Comparison of ENCODE assay signal across 14 cellular contexts in genomic region chr14:22533057-22533704, GRCh38. TPM values are rescaled to one million over a fixed set of nuclear protein-coding genes. Genes with fewer than 3 reads are reported as not detected.
DNase-seq lines count a peak whose midpoint lies in the region; ATAC-seq and TF ChIP-seq lines count a peak whose summit lies in the region.
"Had no signal": no experiment of that assay in that cellular context is flagged by ENCODE, and none has a peak within 500 bp of the region (broad histone marks: within the 10 kb centered on the region; RNA-seq: fewer than 3 reads in every experiment).

No MANE protein-coding gene starts in this region.

- no peak for DNase-seq in GM06990 (ENCODE audit: extremely low read depth, insufficient read length)
- DNase-seq in T-cell: no peak
- no peak for DNase-seq in memory B cell (ENCODE audit: low spot score in 2 of 2)
- no peak for DNase-seq in stimulated activated CD4-positive, alpha-beta T cell treated with anti-CD3 and anti-CD28 coated beads, Interleukin-4, amount 100 ng/mL, for 4 hours
- DNase-seq in heart left ventricle: no peak
- no peak for DNase-seq in NCI-H2196 treated with DMSO at 0.1 percent for 48 hours (lab: John Stamatoyannopoulos, UW; ENCODE audit: unreplicated experiment)
- no peak for DNase-seq in erythroblast (lab: John Stamatoyannopoulos, UW)
- DNase-seq: kidney glomerular epithelial cell, PC-3, sigmoid colon, T1000, testis had no signal

- H3K4me1 Mint-ChIP-seq in T-cell (peaks cover 91 to 94% (median 93%) of the 10 kb centered on the region in 3 donors), memory B cell (peaks cover 49% of the 10 kb centered on the region)

- no peaks in the 10 kb centered on the region for H3K27me3 Mint-ChIP-seq in T-cell
- no peaks in the 10 kb centered on the region for H3K27me3 Mint-ChIP-seq in memory B cell

- H3K4me3 Mint-ChIP-seq in T-cell (peak overlapping the region; percentile 74 to 86 (median 85)), memory B cell (peak overlapping the region; percentile 78)
- H3K4me3 Mint-ChIP-seq: nephron had no signal

- H3K4me3 ChIP-seq in BLaER1 (0 out of 2 replicates have a peak overlapping the region, but pooled peaks have one; percentile 32), GM06990 (replicated peaks; ENCODE audit: low read depth, low read length) (peak overlapping the region; percentile 23), heart left ventricle (no peak overlapping the region)
- H3K4me3 ChIP-seq: sigmoid colon, testis had no signal

- CTCF ChIA-PET in T-cell (lab: Charles Lee): interaction anchor here in 1 of 2 donors (0.9 to 4.1 kb wide), 7 partner anchors 9 to 681 kb away, joined by 3 to 23 read pairs (median 5); no protein-coding TSS in a partner anchor

- H3K9me3 Mint-ChIP-seq in T-cell (no peaks in the 10 kb centered on the region), memory B cell (no peaks in the 10 kb centered on the region)
- H3K9me3 Mint-ChIP-seq: nephron had no signal

- no peak for ATAC-seq in T-cell (replicated peaks in 1 of 4)
- peak; percentile 26 for ATAC-seq in memory B cell (ENCODE audit: low read depth)
- no peak for ATAC-seq in heart left ventricle
- ATAC-seq: PC-3 had no signal

- H3K4me1 ChIP-seq in BLaER1: peaks cover 100% of the 10 kb centered on the region
- peaks cover 0 to 65% (median 18%) of the 10 kb centered on the region in 12 donors for H3K4me1 ChIP-seq in heart left ventricle

- intact Hi-C loops in heart left ventricle (cut with DNase I): loop anchor here in 1 of 10 donors (10.0 kb wide), 1 partner anchor 58 kb away; no protein-coding TSS in a partner anchor

- POLR2A ChIA-PET in T-cell (lab: Charles Lee): interaction anchor here (0.6 to 2.2 kb wide), 11 partner anchors 9 to 816 kb away, joined by 3 to 23 read pairs (median 5); no protein-coding TSS in a partner anchor

- H3K36me3 Mint-ChIP-seq in T-cell (peaks cover 83% of the 10 kb centered on the region), memory B cell (peaks cover 4% of the 10 kb centered on the region)

- H3K27ac Mint-ChIP-seq in T-cell (peak overlapping the region; percentile 93 to 99), memory B cell (peak overlapping the region; percentile 96)
- H3K27ac Mint-ChIP-seq: nephron had no signal

- 75 to 88% (median 82%) methylated on average over 2 of the region's 2 CpGs for WGBS in heart left ventricle, 4 donors

- H3K4me2 ChIP-seq in BLaER1: peak overlapping the region; percentile 73

- H3K9me3 ChIP-seq in BLaER1 (no peaks in the 10 kb centered on the region), heart left ventricle (no peaks in the 10 kb centered on the region)
- H3K9me3 ChIP-seq: sigmoid colon, testis had no signal

- H3K36me3 ChIP-seq in BLaER1 (peaks cover 93% of the 10 kb centered on the region), GM06990 (ENCODE audit: control insufficient read depth, insufficient read depth, low read length) (peaks cover 6% of the 10 kb centered on the region; the same call in 1 of the 2 replicates), heart left ventricle (no peaks in the 10 kb centered on the region)
- H3K36me3 ChIP-seq: sigmoid colon had no signal

- H3K27me3 ChIP-seq in BLaER1 (no peaks in the 10 kb centered on the region), GM06990 (replicated peaks; ENCODE audit: control insufficient read depth, insufficient read depth, low read length) (no peaks in the 10 kb centered on the region), heart left ventricle (no peaks in the 10 kb centered on the region)
- H3K27me3 ChIP-seq: sigmoid colon, testis had no signal

- TF ChIP-seq CTCF in GM06990 (IDR thresholded peaks at IDR 0.05; ENCODE audit: insufficient read depth, low read length, poor library complexity, severe bottlenecking): no peak
- no peak for TF ChIP-seq CTCF in heart left ventricle (IDR thresholded peaks at IDR 0.05)

- H4K20me1 ChIP-seq in BLaER1: peaks cover 100% of the 10 kb centered on the region

- TF ChIP-seq POLR2A in heart left ventricle (IDR thresholded peaks at IDR 0.05) (no peak), erythroblast (IDR thresholded peaks at IDR 0.05; ENCODE audit: low read length) (no peak)

- H3K9ac ChIP-seq in BLaER1: no peak overlapping the region

- H3K27ac ChIP-seq in BLaER1 (peak overlapping the region; percentile 16), heart left ventricle (peak overlapping the region in 4 of 12 donors; percentile 4 to 87 (median 52))
- H3K27ac ChIP-seq: testis had no signal

RNA-seq across cellular contexts. Expression of gene DAD1, which starts 55.8 kb away (rescaled TPM):
- total RNA-seq in T-cell (100 to 1,000 TPM in 4 of 5 donors, 10 to 100 TPM in 1; 80.9 to 127 (median 113) TPM), heart left ventricle (100 to 1,000 TPM; 108 to 236 (median 147) TPM)
- polyA plus RNA-seq in heart left ventricle: 100 to 1,000 TPM; 129 to 402 TPM

Comparison
In these comparisons a context has a peak if more than half of its experiments do, and no peak if none do; other contexts are left out.
1. H3K4me3 ChIP-seq: peak in BLaER1 (single experiment) and GM06990 (single experiment); none in heart left ventricle (0 of 12).